In the genomic region with DNA sequence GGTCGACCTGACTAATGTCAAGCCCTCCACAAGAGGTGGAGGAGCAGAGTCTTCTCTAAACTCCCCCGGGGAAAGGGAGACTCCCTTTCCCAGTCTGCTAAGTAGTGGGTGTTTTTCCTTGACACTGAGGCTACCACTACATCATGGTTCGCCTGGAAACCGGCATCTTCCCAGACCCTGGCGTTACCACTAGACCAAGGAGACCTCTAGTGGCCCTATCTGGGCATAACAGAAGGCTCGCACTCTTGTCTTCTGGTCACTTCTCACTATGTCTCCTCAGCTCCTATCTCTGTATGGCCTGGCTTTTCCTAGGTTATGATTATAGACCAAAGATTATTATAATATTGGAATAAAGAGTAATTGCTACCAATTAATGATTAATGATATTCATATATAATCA, we compare ENCODE assay signal across 10 cellular contexts. TPM values are rescaled to one million over a fixed set of nuclear protein-coding genes. Genes with fewer than 3 reads are reported as not detected.
DNase-seq lines count a peak whose midpoint lies in the region; ATAC-seq and TF ChIP-seq lines count a peak whose summit lies in the region.
"Not testable (repeated sequence)": the region's sequence is repeated elsewhere in the genome, so short reads cannot be mapped to it uniquely, and the experiment has no call there.
"Had no signal": no experiment of that assay in that cellular context is flagged by ENCODE, and none has a peak within 500 bp of the region (broad histone marks: within the 10 kb centered on the region; RNA-seq: fewer than 3 reads in every experiment).

No MANE protein-coding gene starts in this region.

- not testable (repeated sequence) for H3K27ac ChIP-seq in adrenal gland, right lobe of liver

- not testable (repeated sequence) for H3K4me3 ChIP-seq in adrenal gland; fibroblast of mammary gland (ENCODE audit: control insufficient read depth, low read depth, low read length); right lobe of liver

- intact Hi-C loops in adrenal gland (cut with DNase I); right lobe of liver (cut with DNase I): not testable (repeated sequence)

- WGBS in adrenal gland, 4 donors = 14 to 24% (median 20%) methylated on average over 5 to 6 of the region's 6 CpGs
- 5% methylated on average over 4 of the region's 6 CpGs for WGBS in right lobe of liver (ENCODE audit: insufficient coverage, low coverage, low lambda C conversion rate, missing lambda C conversion rate)

- H3K27me3 ChIP-seq in adrenal gland, right lobe of liver: not testable (repeated sequence)

- H3K36me3 ChIP-seq in adrenal gland (replicated peaks in 1 of 2); right lobe of liver: not testable (repeated sequence)

- TF ChIP-seq POLR2A in adrenal gland (IDR thresholded peaks at IDR 0.05); right lobe of liver (IDR thresholded peaks at IDR 0.05): not testable (repeated sequence)

- H3K9me3 ChIP-seq in adrenal gland (replicated peaks in 1 of 3); right lobe of liver: not testable (repeated sequence)

- TF ChIP-seq CTCF in adrenal gland (IDR thresholded peaks at IDR 0.05) (peak in 4 of 6 experiments; percentile 27 to 49 (median 32)), fibroblast of mammary gland (conservative IDR thresholded peaks at IDR 0.05; ENCODE audit: control insufficient read depth, insufficient read depth, low read depth, low read length) (peak; percentile 52), right lobe of liver (IDR thresholded peaks at IDR 0.05) (peak; percentile 35 to 66 (median 50))

- DNase-seq in COLO668 (lab: John Stamatoyannopoulos, UW; ENCODE audit: unreplicated experiment) (peak; percentile 31), H4 (ENCODE audit: low spot score) (peak; percentile 53), NCI-H1092 treated with DMSO at 0.1 percent for 48 hours (lab: John Stamatoyannopoulos, UW) (peak; percentile 5), RPMI7951 (ENCODE audit: low read depth) (peak; percentile 72), adrenal gland (peak in 4 of 7 donors; percentile 9 to 66 (median 28)), fibroblast of mammary gland (ENCODE audit: low read depth) (peak; percentile 65), right lobe of liver (peak in 2 of 3 donors; percentile 25 to 62)
- DNase-seq in stimulated activated CD4-positive, alpha-beta T cell treated with anti-CD3 and anti-CD28 coated beads, Interleukin-15, amount 100 ng/mL, for 24 hours = peak; percentile 51

- H3K4me1 ChIP-seq in adrenal gland (replicated peaks in 1 of 2); right lobe of liver: not testable (repeated sequence)

- peak in 2 of 4 donors; percentile 47 to 54 for ATAC-seq in right lobe of liver

RNA-seq across cellular contexts. Expression of a gene that starts 5.4 kb away (rescaled TPM):
- 0.55 and 0.93 TPM in 2 replicates for total RNA-seq in H4 (2014; rRNA removed; shearing (Covaris generic))
- total RNA-seq in RPMI7951 (2014; rRNA removed; shearing (Covaris generic)) = 1.1 and 1.4 TPM in 2 replicates
- not detected for total RNA-seq in adrenal gland
- polyA plus RNA-seq in adrenal gland = not detected
- total RNA-seq in right lobe of liver = not detected
- total RNA-seq: activated T-cell treated with anti-CD3 and anti-CD28 coated beads, Interleukin-2, amount 50 U/mL, for 4 hours; natural killer cell treated with Interleukin-12 subunit alpha and Interleukin-12 subunit beta and Interleukin-15 and Interleukin-18, amount 100 ng/mL, for 72 hours had no signal

Comparison
In these comparisons a context has a peak if more than half of its experiments do, and no peak if none do; other contexts are left out.
1. DNase-seq: peak in every context shown above with its lines; median percentile 72 in RPMI7951; 65 in fibroblast of mammary gland; 53 in H4; 51 in stimulated activated CD4-positive, alpha-beta T cell treated with anti-CD3 and anti-CD28 coated beads, Interleukin-15, amount 100 ng/mL, for 24 hours; 44 in right lobe of liver; 31 in COLO668; 28 in adrenal gland; 5 in NCI-H1092 treated with DMSO at 0.1 percent for 48 hours.